6 cellular contexts compared by ENCODE assay signal in genomic region chr19:42280761-42281174, GRCh38. TPM values are rescaled to one million over a fixed set of nuclear protein-coding genes. Genes with fewer than 3 reads are reported as not detected.
A peak's percentile ranks its signal among the peaks of the same experiment; 100 is the strongest.
DNase-seq lines count a peak whose midpoint lies in the region; ATAC-seq, FAIRE-seq and TF ChIP-seq lines count a peak whose summit lies in the region.

No MANE protein-coding gene starts in this region.

- no peak for TF ChIP-seq CTCF in SK-N-SH (IDR thresholded peaks at IDR 0.05)

- H3K4me1 ChIP-seq in SK-N-SH (ENCODE audit: control insufficient read depth in 1 of 2, insufficient read depth in 2 of 2, low read depth in 1 of 2, low read length in 1 of 2), result peaks cover 52 to 73% of the 10 kb centered on the region in 2 experiments
- H3K4me1 ChIP-seq in iPS-18a (ENCODE audit: control insufficient read depth, low read depth, low read length), result peaks cover 28% of the 10 kb centered on the region

- H3K9me3 ChIP-seq in SK-N-SH, result no peaks in the 10 kb centered on the region
- H3K9me3 ChIP-seq in iPS-18a (ENCODE audit: control insufficient read depth, low read depth, low read length), result no peaks in the 10 kb centered on the region

- no peaks in the 10 kb centered on the region for H3K27me3 ChIP-seq in SK-N-SH (ENCODE audit: insufficient read depth)
- no peaks in the 10 kb centered on the region for H3K27me3 ChIP-seq in iPS-18a (ENCODE audit: control insufficient read depth, insufficient read depth, low read length)

- no peak for TF ChIP-seq EP300 in SK-N-SH (IDR thresholded peaks at IDR 0.05; ENCODE audit: borderline replicate concordance in 1 of 2, low read depth in 1 of 2, low read length in 1 of 2)

- CTCF ChIA-PET in SK-N-SH (lab: Yijun Ruan, JAX), result interaction anchor here (0.9 to 7.1 kb wide), 10 partner anchors 11 to 282 kb away, joined by 3 to 205 read pairs (median 5); partner anchors contain the start of gene GSK3A

- no peak for ATAC-seq in GM21529 (IDR thresholded peaks at IDR 0.05; ENCODE audit: unreplicated experiment)

- FAIRE-seq in urothelium cell line (lab: Jason Lieb, UNC), result no peak

- no peak overlapping the region; the same call in 1 of the 2 replicates for H2AFZ ChIP-seq in SK-N-SH (ENCODE audit: low read depth)

- no peaks in the 10 kb centered on the region for H3K9me2 ChIP-seq in SK-N-SH

- H3K9ac ChIP-seq in SK-N-SH, result peak overlapping the region; percentile 83
- H3K9ac ChIP-seq in iPS-18a (ENCODE audit: low read length), result no peak overlapping the region

- peaks cover 64% of the 10 kb centered on the region for H3K79me2 ChIP-seq in SK-N-SH (ENCODE audit: insufficient read depth)

- H3K27ac ChIP-seq in SK-N-SH (ENCODE audit: low read depth in 2 of 2, low read length in 1 of 2), result peak overlapping the region; percentile 93 to 96
- no peak overlapping the region for H3K27ac ChIP-seq in iPS-18a (ENCODE audit: low read length)

- TF ChIP-seq RAD21 in SK-N-SH (IDR thresholded peaks at IDR 0.05; ENCODE audit: low read length), result no peak

- H3K36me3 ChIP-seq in SK-N-SH (replicated peaks in 1 of 2; ENCODE audit: control insufficient read depth in 1 of 2, insufficient read depth in 2 of 2, low read length in 1 of 2) (peaks cover 3 to 5% of the 10 kb centered on the region in 2 experiments), iPS-18a (ENCODE audit: control insufficient read depth, low read depth, low read length) (no peaks in the 10 kb centered on the region)

- WGBS in SK-N-SH (ENCODE audit: low lambda C conversion rate), result 1% methylated on average over 17 of the region's 27 CpGs

- peak; percentile 57 for DNase-seq in Daoy (ENCODE audit: low read depth)
- DNase-seq in SK-N-SH, result peak; percentile 58
- peak; percentile 57 for DNase-seq in urothelium cell line (ENCODE audit: low spot score)
- no peak for DNase-seq in T1000 (lab: John Stamatoyannopoulos, UW)

- POLR2A ChIA-PET in SK-N-SH (lab: Yijun Ruan, JAX), result interaction anchor here (0.7 to 4.2 kb wide), 3 partner anchors 23 to 37 kb away, joined by 7 to 35 read pairs (median 28); partner anchors contain the start of gene GSK3A

- peaks cover 12% of the 10 kb centered on the region; the same call in 1 of the 2 replicates for H4K20me1 ChIP-seq in SK-N-SH (ENCODE audit: insufficient read depth)

- peak overlapping the region; percentile 97 for H3K4me2 ChIP-seq in SK-N-SH

- H3K4me3 ChIP-seq in SK-N-SH (ENCODE audit: low read depth in 2 of 2, low read length in 1 of 2) (peak overlapping the region; percentile 69 to 80), iPS-18a (ENCODE audit: low read length) (peak overlapping the region; percentile 78)

- H3F3A ChIP-seq in SK-N-SH (replicated peaks; ENCODE audit: insufficient read depth), result peaks cover 52% of the 10 kb centered on the region

TF ChIP-seq in SK-N-SH, 30 proteins besides CTCF, POLR2A, EP300 and RAD21:
- TF ChIP-seq MEF2A (IDR thresholded peaks at IDR 0.05; ENCODE audit: borderline replicate concordance, low read depth), result peak; percentile 87; the same call in 1 of the 2 replicates
- TF ChIP-seq TEAD4 (IDR thresholded peaks at IDR 0.05; ENCODE audit: borderline replicate concordance, insufficient read depth), result no peak
- peak; percentile 48; the same call in 1 of the 2 replicates for TF ChIP-seq FOSL2 (IDR thresholded peaks at IDR 0.05; ENCODE audit: borderline replicate concordance, low read depth)
- TF ChIP-seq NFIC (IDR thresholded peaks at IDR 0.05; ENCODE audit: borderline replicate concordance), result no peak; the same call in 1 of the 2 replicates
- no peak for TF ChIP-seq RCOR1 (IDR thresholded peaks at IDR 0.05; ENCODE audit: low read length)
- TF ChIP-seq MAX (IDR thresholded peaks at IDR 0.05; ENCODE audit: low read depth), result no peak
- no peak for TF ChIP-seq EZH2phosphoT487 (IDR thresholded peaks at IDR 0.05; ENCODE audit: borderline replicate concordance, low read depth)
- no peak for TF ChIP-seq SMC3 (IDR thresholded peaks at IDR 0.05; ENCODE audit: low read depth, low read length)
- TF ChIP-seq JUND (IDR thresholded peaks at IDR 0.05), result 0 out of 2 replicates have a peak, but pooled peaks have one; percentile 41
TF ChIP-seq in SK-N-SH: peak in this region for 3.

RNA-seq across cellular contexts. Expression of gene CIC, which starts 11.7 kb away (rescaled TPM):
- 8.1 and 17.4 TPM in 2 replicates for total RNA-seq in Daoy (2014; rRNA removed; shearing (Covaris generic))
- polyA plus RNA-seq in SK-N-SH (2012; rRNA removed), result 8.6 and 16.9 TPM in 2 replicates
- polyA plus RNA-seq in SK-N-SH (2012; cell fraction: cytosol; rRNA removed), result 7.7 and 12.5 TPM in 2 replicates
- polyA plus RNA-seq in SK-N-SH (2012; cell fraction: nucleus; rRNA removed), result 67.2 and 121 TPM in 2 replicates

RNA-seq across cellular contexts. Expression of gene PRR19, which starts 21.2 kb away (rescaled TPM):
- total RNA-seq in Daoy (2014; rRNA removed; shearing (Covaris generic)), result 0.51 and 2.2 TPM in 2 replicates
- polyA plus RNA-seq in SK-N-SH (2012; rRNA removed), result 1.3 TPM in 2 replicates
- 0.40 and 0.87 TPM in 2 replicates for polyA plus RNA-seq in SK-N-SH (2012; cell fraction: cytosol; rRNA removed)
- polyA plus RNA-seq in SK-N-SH (2012; cell fraction: nucleus; rRNA removed), result 1.3 and 1.7 TPM in 2 replicates

RNA-seq across cellular contexts. Expression of gene PAFAH1B3, which starts 21.7 kb away (rescaled TPM):
- total RNA-seq in Daoy (2014; rRNA removed; shearing (Covaris generic)), result 54.7 and 75.0 TPM in 2 replicates
- polyA plus RNA-seq in SK-N-SH (2012; rRNA removed), result 105 and 160 TPM in 2 replicates
- 71.5 and 102 TPM in 2 replicates for polyA plus RNA-seq in SK-N-SH (2012; cell fraction: cytosol; rRNA removed)
- polyA plus RNA-seq in SK-N-SH (2012; cell fraction: nucleus; rRNA removed), result 82.6 and 91.4 TPM in 2 replicates

RNA-seq across cellular contexts. Expression of gene ERF, which starts 25.8 kb away (rescaled TPM):
- total RNA-seq in Daoy (2014; rRNA removed; shearing (Covaris generic)), result 23.8 and 30.8 TPM in 2 replicates
- 89.6 and 94.5 TPM in 2 replicates for polyA plus RNA-seq in SK-N-SH (2012; rRNA removed)
- polyA plus RNA-seq in SK-N-SH (2012; cell fraction: cytosol; rRNA removed), result 38.5 and 54.1 TPM in 2 replicates
- 101 and 184 TPM in 2 replicates for polyA plus RNA-seq in SK-N-SH (2012; cell fraction: nucleus; rRNA removed)

RNA-seq across cellular contexts. Expression of gene TMEM145, which starts 32.3 kb away (rescaled TPM):
- 0.30 and 0.51 TPM in 2 replicates for total RNA-seq in Daoy (2014; rRNA removed; shearing (Covaris generic))
- polyA plus RNA-seq in SK-N-SH (2012; rRNA removed), result 0.37 and 2.0 TPM in 2 replicates
- 0.53 and 1.5 TPM in 2 replicates for polyA plus RNA-seq in SK-N-SH (2012; cell fraction: cytosol; rRNA removed)
- 8.0 and 18.2 TPM in 2 replicates for polyA plus RNA-seq in SK-N-SH (2012; cell fraction: nucleus; rRNA removed)
